In genomic region chr16:22888791-22889190, GRCh38 we compare ENCODE assay signal across 1 cellular context.
TF ChIP-seq lines count a peak whose summit lies in the region.

No MANE protein-coding gene starts in this region.

TF ChIP-seq in HepG2, 621 proteins besides CTCF, POLR2A, EP300 and RAD21 (continued from another document):
- TF ChIP-seq, protein P1, sequence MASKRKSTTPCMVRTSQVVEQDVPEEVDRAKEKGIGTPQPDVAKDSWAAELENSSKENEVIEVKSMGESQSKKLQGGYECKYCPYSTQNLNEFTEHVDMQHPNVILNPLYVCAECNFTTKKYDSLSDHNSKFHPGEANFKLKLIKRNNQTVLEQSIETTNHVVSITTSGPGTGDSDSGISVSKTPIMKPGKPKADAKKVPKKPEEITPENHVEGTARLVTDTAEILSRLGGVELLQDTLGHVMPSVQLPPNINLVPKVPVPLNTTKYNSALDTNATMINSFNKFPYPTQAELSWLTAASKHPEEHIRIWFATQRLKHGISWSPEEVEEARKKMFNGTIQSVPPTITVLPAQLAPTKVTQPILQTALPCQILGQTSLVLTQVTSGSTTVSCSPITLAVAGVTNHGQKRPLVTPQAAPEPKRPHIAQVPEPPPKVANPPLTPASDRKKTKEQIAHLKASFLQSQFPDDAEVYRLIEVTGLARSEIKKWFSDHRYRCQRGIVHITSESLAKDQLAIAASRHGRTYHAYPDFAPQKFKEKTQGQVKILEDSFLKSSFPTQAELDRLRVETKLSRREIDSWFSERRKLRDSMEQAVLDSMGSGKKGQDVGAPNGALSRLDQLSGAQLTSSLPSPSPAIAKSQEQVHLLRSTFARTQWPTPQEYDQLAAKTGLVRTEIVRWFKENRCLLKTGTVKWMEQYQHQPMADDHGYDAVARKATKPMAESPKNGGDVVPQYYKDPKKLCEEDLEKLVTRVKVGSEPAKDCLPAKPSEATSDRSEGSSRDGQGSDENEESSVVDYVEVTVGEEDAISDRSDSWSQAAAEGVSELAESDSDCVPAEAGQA (IDR thresholded peaks at IDR 0.05; ENCODE audit: low read depth), result no peak
- TF ChIP-seq, protein P1 (CRISPR knock-in tag; IDR thresholded peaks at IDR 0.05; ENCODE audit: borderline replicate concordance), result no peak; the same call in 1 of the 2 replicates
- TF ChIP-seq, protein P2, sequence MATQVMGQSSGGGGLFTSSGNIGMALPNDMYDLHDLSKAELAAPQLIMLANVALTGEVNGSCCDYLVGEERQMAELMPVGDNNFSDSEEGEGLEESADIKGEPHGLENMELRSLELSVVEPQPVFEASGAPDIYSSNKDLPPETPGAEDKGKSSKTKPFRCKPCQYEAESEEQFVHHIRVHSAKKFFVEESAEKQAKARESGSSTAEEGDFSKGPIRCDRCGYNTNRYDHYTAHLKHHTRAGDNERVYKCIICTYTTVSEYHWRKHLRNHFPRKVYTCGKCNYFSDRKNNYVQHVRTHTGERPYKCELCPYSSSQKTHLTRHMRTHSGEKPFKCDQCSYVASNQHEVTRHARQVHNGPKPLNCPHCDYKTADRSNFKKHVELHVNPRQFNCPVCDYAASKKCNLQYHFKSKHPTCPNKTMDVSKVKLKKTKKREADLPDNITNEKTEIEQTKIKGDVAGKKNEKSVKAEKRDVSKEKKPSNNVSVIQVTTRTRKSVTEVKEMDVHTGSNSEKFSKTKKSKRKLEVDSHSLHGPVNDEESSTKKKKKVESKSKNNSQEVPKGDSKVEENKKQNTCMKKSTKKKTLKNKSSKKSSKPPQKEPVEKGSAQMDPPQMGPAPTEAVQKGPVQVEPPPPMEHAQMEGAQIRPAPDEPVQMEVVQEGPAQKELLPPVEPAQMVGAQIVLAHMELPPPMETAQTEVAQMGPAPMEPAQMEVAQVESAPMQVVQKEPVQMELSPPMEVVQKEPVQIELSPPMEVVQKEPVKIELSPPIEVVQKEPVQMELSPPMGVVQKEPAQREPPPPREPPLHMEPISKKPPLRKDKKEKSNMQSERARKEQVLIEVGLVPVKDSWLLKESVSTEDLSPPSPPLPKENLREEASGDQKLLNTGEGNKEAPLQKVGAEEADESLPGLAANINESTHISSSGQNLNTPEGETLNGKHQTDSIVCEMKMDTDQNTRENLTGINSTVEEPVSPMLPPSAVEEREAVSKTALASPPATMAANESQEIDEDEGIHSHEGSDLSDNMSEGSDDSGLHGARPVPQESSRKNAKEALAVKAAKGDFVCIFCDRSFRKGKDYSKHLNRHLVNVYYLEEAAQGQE (IDR thresholded peaks at IDR 0.05; ENCODE audit: borderline replicate concordance in 1 of 2, low read depth in 1 of 2, low read length in 2 of 2), result peak; percentile 61 to 95
- TF ChIP-seq ATF2 (CRISPR knock-in tag; IDR thresholded peaks at IDR 0.05), result no peak
- peak; percentile 25; the same call in 1 of the 2 replicates for TF ChIP-seq ZNF264 (CRISPR knock-in tag; IDR thresholded peaks at IDR 0.05)
- TF ChIP-seq NR2F2 (IDR thresholded peaks at IDR 0.05; ENCODE audit: borderline replicate concordance, low read depth), result no peak
- TF ChIP-seq RBFOX2 (IDR thresholded peaks at IDR 0.05; ENCODE audit: low read depth, low read length), result no peak
- no peak for TF ChIP-seq TBX3 (IDR thresholded peaks at IDR 0.05; ENCODE audit: borderline replicate concordance)
- no peak for TF ChIP-seq ZBTB33 (CRISPR knock-in tag; IDR thresholded peaks at IDR 0.05)
- TF ChIP-seq FOXA1 (IDR thresholded peaks at IDR 0.05), result no peak
- peak; percentile 76 for TF ChIP-seq FOXA1 (CRISPR knock-in tag; IDR thresholded peaks at IDR 0.05)
- TF ChIP-seq, protein P3, sequence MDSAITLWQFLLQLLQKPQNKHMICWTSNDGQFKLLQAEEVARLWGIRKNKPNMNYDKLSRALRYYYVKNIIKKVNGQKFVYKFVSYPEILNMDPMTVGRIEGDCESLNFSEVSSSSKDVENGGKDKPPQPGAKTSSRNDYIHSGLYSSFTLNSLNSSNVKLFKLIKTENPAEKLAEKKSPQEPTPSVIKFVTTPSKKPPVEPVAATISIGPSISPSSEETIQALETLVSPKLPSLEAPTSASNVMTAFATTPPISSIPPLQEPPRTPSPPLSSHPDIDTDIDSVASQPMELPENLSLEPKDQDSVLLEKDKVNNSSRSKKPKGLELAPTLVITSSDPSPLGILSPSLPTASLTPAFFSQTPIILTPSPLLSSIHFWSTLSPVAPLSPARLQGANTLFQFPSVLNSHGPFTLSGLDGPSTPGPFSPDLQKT (CRISPR knock-in tag; IDR thresholded peaks at IDR 0.05; ENCODE audit: borderline replicate concordance), result no peak
- no peak for TF ChIP-seq RBAK (CRISPR knock-in tag; IDR thresholded peaks at IDR 0.05)
- TF ChIP-seq GMEB1 (CRISPR knock-in tag; IDR thresholded peaks at IDR 0.05; ENCODE audit: borderline replicate concordance), result no peak
- no peak for TF ChIP-seq ZNF614 (CRISPR knock-in tag; IDR thresholded peaks at IDR 0.05; ENCODE audit: borderline replicate concordance)
- TF ChIP-seq ZBTB7B (CRISPR knock-in tag; IDR thresholded peaks at IDR 0.05), result no peak
- no peak for TF ChIP-seq ERF (CRISPR knock-in tag; IDR thresholded peaks at IDR 0.05)
- peak; percentile 73; the same call in 1 of the 2 replicates for TF ChIP-seq EHMT2 (IDR thresholded peaks at IDR 0.05; ENCODE audit: borderline replicate concordance, low read depth, low read length)
- no peak for TF ChIP-seq ZNF660 (CRISPR knock-in tag; IDR thresholded peaks at IDR 0.05; ENCODE audit: borderline replicate concordance, low read depth)
- TF ChIP-seq SATB2 (CRISPR knock-in tag; IDR thresholded peaks at IDR 0.05), result no peak
- no peak for TF ChIP-seq ZNF234 (CRISPR knock-in tag; conservative IDR thresholded peaks at IDR 0.05)
- no peak for TF ChIP-seq ZNF749 (CRISPR knock-in tag; IDR thresholded peaks at IDR 0.05; ENCODE audit: borderline replicate concordance)
- TF ChIP-seq TCF7L2 (IDR thresholded peaks at IDR 0.05; ENCODE audit: low read depth, low read length), result no peak
